Comparison of ENCODE assay signal across 10 cellular contexts in the genomic region with DNA sequence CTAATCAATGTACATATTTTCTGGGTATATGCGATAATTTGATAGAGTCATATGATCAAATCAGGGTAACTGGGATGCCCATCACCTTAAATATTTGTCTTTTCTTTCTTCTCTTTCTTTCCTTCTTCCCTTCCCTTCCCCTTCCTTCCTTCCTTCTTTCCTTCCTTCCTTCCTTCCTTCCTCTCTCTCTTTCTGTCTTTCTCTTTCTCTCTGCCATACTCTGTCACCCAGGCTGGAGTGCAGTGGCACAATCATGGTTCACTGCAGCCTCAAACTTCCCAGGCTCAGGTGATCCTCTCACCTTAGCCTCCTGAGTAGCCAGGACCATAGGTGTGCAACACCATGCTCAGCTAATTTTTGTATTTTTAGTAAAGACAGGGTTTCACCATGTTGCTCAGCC. TPM values are rescaled to one million over a fixed set of nuclear protein-coding genes. Genes with fewer than 3 reads are reported as not detected.
DNase-seq lines count a peak whose midpoint lies in the region; ATAC-seq, FAIRE-seq and TF ChIP-seq lines count a peak whose summit lies in the region.
"Not testable (repeated sequence)": the region's sequence is repeated elsewhere in the genome, so short reads cannot be mapped to it uniquely, and the experiment has no call there.
"Had no signal": no experiment of that assay in that cellular context is flagged by ENCODE, and none has a peak within 500 bp of the region (broad histone marks: within the 10 kb centered on the region; RNA-seq: fewer than 3 reads in every experiment).

No MANE protein-coding gene starts in this region.

- H3K9me1 ChIP-seq in K562 (ENCODE audit: control insufficient read depth, insufficient read depth, low read length) = not testable (repeated sequence)

- H3K27me3 Mint-ChIP-seq in endodermal cell (ENCODE audit: insufficient read depth); stimulated activated memory B cell treated with anti-CD40 and anti-IgM and Interleukin-4, amounts not matched to agents 10 μg/mL and 1 μg/mL and 100 μg/mL, for 72 hours; type B pancreatic cell: not testable (repeated sequence)

- H3K9me3 ChIP-seq in BLaER1; BLaER1 treated with 17β-estradiol and CSF1 and Interleukin-3, amounts not matched to agents 10 nM and 100 nM (replicated peaks in 1 of 11); HEK293 (ENCODE audit: control insufficient read depth, insufficient read depth, low read depth, low read length); K562 (replicated peaks; ENCODE audit: control insufficient read depth, insufficient read depth, low read depth, low read length); endodermal cell (ENCODE audit: control insufficient read depth, low read length); right atrium auricular region: not testable (repeated sequence)

- H3K9me3 Mint-ChIP-seq in endodermal cell; stimulated activated memory B cell treated with anti-CD40 and anti-IgM and Interleukin-4, amounts not matched to agents 10 μg/mL and 1 μg/mL and 100 μg/mL, for 72 hours; type B pancreatic cell: not testable (repeated sequence)

- H3K4me3 ChIP-seq in BLaER1; BLaER1 treated with 17β-estradiol and CSF1 and Interleukin-3, amounts not matched to agents 10 nM and 100 nM; HEK293 (ENCODE audit: low read depth, low read length); K562; endodermal cell (ENCODE audit: low read length); right atrium auricular region: not testable (repeated sequence)

- peak overlapping the region; percentile 39 for H3K4me2 ChIP-seq in BLaER1
- H3K4me2 ChIP-seq in BLaER1 treated with 17β-estradiol and CSF1 and Interleukin-3, amounts not matched to agents 10 nM and 100 nM = peak overlapping the region in 10 of 11 experiments; percentile 12 to 70 (median 58); a peak in 21 of 22 replicates
- not testable (repeated sequence) for H3K4me2 ChIP-seq in K562 (ENCODE audit: insufficient read depth, low read length)

- not testable (repeated sequence) for H3K36me3 Mint-ChIP-seq in endodermal cell (ENCODE audit: low read depth); stimulated activated memory B cell treated with anti-CD40 and anti-IgM and Interleukin-4, amounts not matched to agents 10 μg/mL and 1 μg/mL and 100 μg/mL, for 72 hours; type B pancreatic cell

- TF ChIP-seq RAD21 in K562 (CRISPR knock-in tag; conservative IDR thresholded peaks at IDR 0.05 in 1 of 2, IDR thresholded peaks at IDR 0.05 in 1 of 2) = not testable (repeated sequence)

- TF ChIP-seq POLR2A in K562 (conservative IDR thresholded peaks at IDR 0.05) = not testable (repeated sequence)

- H3K4me3 Mint-ChIP-seq in endodermal cell; stimulated activated memory B cell treated with anti-CD40 and anti-IgM and Interleukin-4, amounts not matched to agents 10 μg/mL and 1 μg/mL and 100 μg/mL, for 72 hours; type B pancreatic cell: not testable (repeated sequence)

- peaks cover 21% of the 10 kb centered on the region for H3K4me1 Mint-ChIP-seq in endodermal cell
- H3K4me1 Mint-ChIP-seq in stimulated activated memory B cell treated with anti-CD40 and anti-IgM and Interleukin-4, amounts not matched to agents 10 μg/mL and 1 μg/mL and 100 μg/mL, for 72 hours; type B pancreatic cell (ENCODE audit: unreplicated experiment): not testable (repeated sequence)

- BruUV-seq in K562 (replicated peaks; lab: Mats Ljungman, UMichigan) = not testable (repeated sequence)

- TF ChIP-seq EP300 in K562 (IDR thresholded peaks at IDR 0.05; ENCODE audit: low read length) = not testable (repeated sequence)

- not testable (repeated sequence) for H3K27me3 ChIP-seq in BLaER1; BLaER1 treated with 17β-estradiol and CSF1 and Interleukin-3, amounts not matched to agents 10 nM and 100 nM; K562 (ENCODE audit: control insufficient read depth in 2 of 2, insufficient read depth in 2 of 2, low read length in 2 of 2); endodermal cell (ENCODE audit: control insufficient read depth, insufficient read depth, low read length, poor library complexity, severe bottlenecking); right atrium auricular region

- H3K9ac ChIP-seq in BLaER1; BLaER1 treated with 17β-estradiol and CSF1 and Interleukin-3, amounts not matched to agents 10 nM and 100 nM; K562 (ENCODE audit: insufficient read depth in 1 of 2, low read depth in 2 of 2, low read length in 2 of 2); endodermal cell (ENCODE audit: extremely low read depth, low read length, poor library complexity, severe bottlenecking): not testable (repeated sequence)

- H3K27ac ChIP-seq in BLaER1; BLaER1 treated with 17β-estradiol and CSF1 and Interleukin-3, amounts not matched to agents 10 nM and 100 nM; HEK293 (ENCODE audit: extremely low read depth, low read depth, low read length); K562 (ENCODE audit: extremely low read depth, low read depth, low read length); endodermal cell (ENCODE audit: low read depth, low read length); right atrium auricular region: not testable (repeated sequence)

- H3K4me1 ChIP-seq in BLaER1 (peaks cover 27% of the 10 kb centered on the region), K562 (replicated peaks in 1 of 2; ENCODE audit: control insufficient read depth in 2 of 2, insufficient read depth in 2 of 2, low read length in 2 of 2) (peaks cover 11 to 17% of the 10 kb centered on the region in 2 experiments)
- peaks cover 15 to 28% (median 21%) of the 10 kb centered on the region in 10 experiments for H3K4me1 ChIP-seq in BLaER1 treated with 17β-estradiol and CSF1 and Interleukin-3, amounts not matched to agents 10 nM and 100 nM
- H3K4me1 ChIP-seq in HEK293 (ENCODE audit: control insufficient read depth, insufficient read depth, low read length); endodermal cell (ENCODE audit: control insufficient read depth, insufficient read depth, low read length); right atrium auricular region: not testable (repeated sequence)

- POLR2A ChIA-PET in HEK293 (lab: Yijun Ruan, JAX) = not testable (repeated sequence)
- POLR2A ChIA-PET in K562 (lab: Yijun Ruan, JAX) = interaction anchor here (0.6 to 1.7 kb wide), 3 partner anchors 13 to 1097 kb away, joined by 3 read pairs; no protein-coding TSS in a partner anchor

- H2AFZ ChIP-seq in K562 (ENCODE audit: low read depth, low read length) = not testable (repeated sequence)

- intact Hi-C loops in K562 (cut with micrococcal nuclease) = not testable (repeated sequence)

- not testable (repeated sequence) for H3K36me3 ChIP-seq in BLaER1; BLaER1 treated with 17β-estradiol and CSF1 and Interleukin-3, amounts not matched to agents 10 nM and 100 nM; HEK293 (ENCODE audit: control insufficient read depth in 2 of 2, insufficient read depth in 1 of 2, low read length in 2 of 2); K562 (ENCODE audit: control insufficient read depth, insufficient read depth, low read length); endodermal cell (ENCODE audit: control insufficient read depth, insufficient read depth, low read length); right atrium auricular region

- CTCF ChIA-PET in HEK293 (lab: Yijun Ruan, JAX); K562 (lab: Yijun Ruan, JAX; ENCODE audit: low intra/inter-chr PET ratio): not testable (repeated sequence)

- H3K79me2 ChIP-seq in K562 (ENCODE audit: control insufficient read depth, insufficient read depth, low read length) = not testable (repeated sequence)

- WGBS in K562 (ENCODE audit: insufficient coverage, low coverage, missing lambda C conversion rate) = 70% methylated on average over 1 of the region's 1 CpG
- 100% methylated on average over 1 of the region's 1 CpG; no CpG with 5 or more reads in 1 of the 2 experiments for WGBS in endodermal cell (ENCODE audit: insufficient coverage in 1 of 2, insufficient read length in 1 of 2), 2 experiments

- FAIRE-seq in K562 (lab: Jason Lieb, UNC) = not testable (repeated sequence)

- not testable (repeated sequence) for TF ChIP-seq CTCF in HEK293 (tag by site-specific recombination; IDR thresholded peaks at IDR 0.05); K562 (IDR thresholded peaks at IDR 0.05 in 2 of 3, conservative IDR thresholded peaks at IDR 0.05 in 1 of 3; ENCODE audit: insufficient read depth in 2 of 3, low read depth in 1 of 3, low read length in 3 of 3); endodermal cell (conservative IDR thresholded peaks at IDR 0.05); right atrium auricular region (IDR thresholded peaks at IDR 0.05); type B pancreatic cell (conservative IDR thresholded peaks at IDR 0.05)

- DNase-seq in K562 (ENCODE audit: extremely low read depth in 1 of 4, low spot score in 3 of 4) = not testable (repeated sequence)
- peak; percentile 13 for DNase-seq in endodermal cell
- peak; percentile 7 for DNase-seq in right atrium auricular region (ENCODE audit: low spot score)
- peak; percentile 10 for DNase-seq in type B pancreatic cell (ENCODE audit: extremely low spot score, unreplicated experiment)

- ATAC-seq in K562; stimulated activated memory B cell treated with anti-CD40 and anti-IgM and Interleukin-4, amounts not matched to agents 10 μg/mL and 1 μg/mL and 100 μg/mL, for 72 hours: not testable (repeated sequence)

- in situ Hi-C loops in K562 (cut with MboI) = not testable (repeated sequence)

- not testable (repeated sequence) for H4K20me1 ChIP-seq in BLaER1; BLaER1 treated with 17β-estradiol and CSF1 and Interleukin-3, amounts not matched to agents 10 nM and 100 nM; K562 (replicated peaks; ENCODE audit: control insufficient read depth, insufficient read depth, low read length)

- not testable (repeated sequence) for H3K27ac Mint-ChIP-seq in endodermal cell, type B pancreatic cell
- peak overlapping the region; percentile 12 for H3K27ac Mint-ChIP-seq in stimulated activated memory B cell treated with anti-CD40 and anti-IgM and Interleukin-4, amounts not matched to agents 10 μg/mL and 1 μg/mL and 100 μg/mL, for 72 hours

RNA-seq across cellular contexts. Expression of gene MCF2L2, which starts 47.3 kb away (rescaled TPM):
- 13.3 and 24.4 TPM in 2 replicates for total RNA-seq in K562 (2011; cell fraction: chromatin; rRNA removed; ENCODE audit: low replicate concordance)
- 6.2 and 7.6 TPM in 2 replicates for total RNA-seq in K562 (2011; cell fraction: nucleolus; rRNA removed)
- 10.5 and 17.4 TPM in 2 replicates for total RNA-seq in K562 (2011; cell fraction: nucleoplasm; rRNA removed)
- total RNA-seq in K562 (2014; rRNA removed) = 3.0 and 3.3 TPM in 2 replicates
- 2.9 and 3.4 TPM in 2 replicates for total RNA-seq in K562 (2014; rRNA removed; fragmentation: Illumina TruSeq; extraction: Trizol)
- 3.0 TPM in 2 replicates for total RNA-seq in K562 (2015; rRNA removed; fragmentation: Illumina TruSeq; extraction: Trizol)
- 2.1 and 3.2 TPM in 2 replicates for total RNA-seq in K562 (2021)
- 4.1 and 4.9 TPM in 2 replicates for polyA plus RNA-seq in K562 (2011; rRNA removed)
- polyA plus RNA-seq in K562 (2011; cell fraction: cytosol; rRNA removed) = 0.98 and 1.7 TPM in 2 replicates
- 10.3 and 11.7 TPM in 2 replicates for polyA plus RNA-seq in K562 (2011; cell fraction: nucleus; rRNA removed)
- polyA plus RNA-seq in K562 (2012) = 1.8 and 5.4 TPM in 2 replicates
- polyA plus RNA-seq in K562 (2014; fragmentation: Illumina TruSeq; extraction: Trizol) = 1.7 and 1.9 TPM in 2 replicates
- polyA plus RNA-seq in K562 (2014; fragmentation: Nextera tagmentation; extraction: Ambion mirVana) = under 1 TPM; 0.56 to 0.96 TPM
- polyA plus RNA-seq in K562 (2014; rRNA removed) = 3.9 and 4.2 TPM in 2 replicates
- 5.9 and 7.3 TPM in 2 replicates for polyA minus RNA-seq in K562 (2011; rRNA and poly(A)+ RNA removed)
- 3.1 and 5.7 TPM in 2 replicates for polyA minus RNA-seq in K562 (2011; cell fraction: cytosol; rRNA and poly(A)+ RNA removed)
- polyA minus RNA-seq in K562 (2011; cell fraction: nucleus; rRNA and poly(A)+ RNA removed) = 6.2 and 8.6 TPM in 2 replicates
- 10 to 100 TPM; 72.6 to 86.5 TPM for total RNA-seq in endodermal cell
- 21.3 TPM for polyA plus RNA-seq in endodermal cell (2013, experiment 1 of 2)
- 22.1 TPM for polyA plus RNA-seq in endodermal cell (2013, experiment 2 of 2)
- total RNA-seq in right atrium auricular region = under 1 TPM in 1 of 2 donors, not detected in 1; 0.08 TPM
- total RNA-seq in type B pancreatic cell (ENCODE audit: low replicate concordance) = 1.2 and 2.7 TPM in 2 replicates
- total RNA-seq: A673 had no signal
- polyA plus RNA-seq: AG04450 had no signal
